In the genomic region with DNA sequence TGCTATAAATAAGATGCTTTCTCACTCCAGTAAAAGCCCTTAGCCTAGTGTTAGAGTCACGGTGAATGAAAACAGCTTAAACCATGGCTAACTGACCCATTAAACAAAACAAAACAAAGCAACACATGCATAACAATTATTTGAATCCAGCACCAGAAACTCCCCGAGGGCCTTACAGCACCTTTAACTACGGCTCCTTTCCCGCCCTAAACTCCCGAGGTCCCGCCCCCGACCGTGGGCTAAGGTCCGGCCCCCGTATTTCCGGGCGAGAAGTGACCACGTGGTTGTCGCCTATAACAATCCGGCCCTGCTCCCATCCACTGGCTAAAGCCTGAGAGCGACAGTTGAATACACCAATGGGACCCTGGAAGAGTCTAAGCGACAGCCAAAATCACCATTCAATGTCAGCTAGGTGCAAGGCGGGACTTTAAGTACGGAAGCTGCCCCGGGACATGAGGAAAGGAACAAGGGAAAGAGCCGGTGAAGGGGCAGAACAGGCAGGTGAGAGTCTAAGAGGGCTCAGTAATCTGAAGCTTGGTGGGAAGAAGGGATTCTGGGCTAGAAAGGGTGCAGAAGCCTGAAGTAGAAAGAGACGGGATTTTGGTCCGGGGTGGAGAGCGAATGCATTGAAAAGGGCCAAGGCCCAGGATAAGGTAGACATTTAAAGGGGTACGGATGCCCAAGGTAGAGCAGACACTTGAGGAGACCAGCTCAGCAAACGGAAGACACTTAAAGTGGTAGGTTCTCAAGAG, we compare ENCODE assay signal across 8 cellular contexts. TPM values are rescaled to one million over a fixed set of nuclear protein-coding genes. Genes with fewer than 3 reads are reported as not detected.
DNase-seq lines count a peak whose midpoint lies in the region; ATAC-seq and TF ChIP-seq lines count a peak whose summit lies in the region.

A gene (plus strand): TSS at position 448 of the 752 bp plus-strand sequence. CDS start 351 bp downstream, outside the sequence.

- H3K9me2 ChIP-seq in MM.1S (replicated peaks; ENCODE audit: insufficient read depth, low read length): no peaks in the 10 kb centered on the region

- no peak within 1 kb of the TSS for H3K4me3 Mint-ChIP-seq in nephron

- H3K4me1 ChIP-seq in MM.1S (ENCODE audit: low read length): peaks cover 5% of the 10 kb centered on the region; the same call in 1 of the 2 replicates

- H3K9me3 Mint-ChIP-seq in nephron: no peaks in the 10 kb centered on the region

- H3K79me2 ChIP-seq in MM.1S (ENCODE audit: low read length): peaks cover 87% of the 10 kb centered on the region

- peaks cover 15% of the 10 kb centered on the region for H3K36me3 Mint-ChIP-seq in nephron (ENCODE audit: low read depth)

- peak within 1 kb of the TSS in 2 of 3 experiments; percentile 49 to 65 for H3K27ac Mint-ChIP-seq in nephron

- peaks cover 34% of the 10 kb centered on the region for H3F3A ChIP-seq in MM.1S (ENCODE audit: insufficient read depth, low read length)

- H3K27me3 Mint-ChIP-seq in nephron (ENCODE audit: low read depth): no peaks in the 10 kb centered on the region

- peaks cover 14% of the 10 kb centered on the region for H3K36me3 ChIP-seq in MM.1S (replicated peaks; ENCODE audit: insufficient read depth, low read length)

- no peaks in the 10 kb centered on the region for H4K20me1 ChIP-seq in MM.1S (ENCODE audit: insufficient read depth, low read length)

- peaks cover 4% of the 10 kb centered on the region for H3K4me1 Mint-ChIP-seq in nephron

- no peaks in the 10 kb centered on the region for H3K9me3 ChIP-seq in MM.1S (replicated peaks; ENCODE audit: insufficient read depth, low read length)

- peak within 1 kb of the TSS; percentile 86 for H3K4me3 ChIP-seq in MM.1S (ENCODE audit: low read length)

- H3K4me2 ChIP-seq in MM.1S (ENCODE audit: low read depth, low read length): peak within 1 kb of the TSS; percentile 92

- H3K27ac ChIP-seq in MM.1S (ENCODE audit: low read length): peak within 1 kb of the TSS; percentile 56

- peak within 1 kb of the TSS; percentile 57 for H2AFZ ChIP-seq in MM.1S (ENCODE audit: low read length)

- DNase-seq in G401 (ENCODE audit: low spot score) (peak; percentile 99), HCEC 1CT (peak; percentile 99), MM.1S (peak; percentile 100), SHP77 treated with DMSO at 0.1 percent for 48 hours (lab: John Stamatoyannopoulos, UW) (peak; percentile 100), fibroblast of the conjunctiva (ENCODE audit: low read depth) (peak; percentile 98)
- DNase-seq in activated effector memory CD4-positive, alpha-beta T cell treated with Interleukin-2 at 50 U/mL for 16 hours: peak; percentile 91
- DNase-seq in stimulated activated naive CD8-positive, alpha-beta T cell treated with anti-CD3 and anti-CD28 coated beads, Interleukin-15, Interleukin-2, amounts not matched to agents 100 U/mL and 50 U/mL, for 24 hours: peak; percentile 97

- no peak for TF ChIP-seq CTCF in MM.1S (IDR thresholded peaks at IDR 0.05; ENCODE audit: low read length)
- no peak for TF ChIP-seq CTCF in nephron (IDR thresholded peaks at IDR 0.05; ENCODE audit: unreplicated experiment in 3 of 3)

- in situ Hi-C loops in G401 (cut with HindIII; ENCODE audit: low sequenced_read_pairs): no loop called here

- peak; percentile 100 for ATAC-seq in stimulated activated naive CD8-positive, alpha-beta T cell treated with anti-CD3 and anti-CD28 coated beads, Interleukin-15, Interleukin-2, amounts not matched to agents 100 U/mL and 50 U/mL, for 24 hours

- H3K27me3 ChIP-seq in MM.1S (replicated peaks; ENCODE audit: insufficient read depth, low read length): no peaks in the 10 kb centered on the region

- H3K9ac ChIP-seq in MM.1S (ENCODE audit: low read length): peak within 1 kb of the TSS; percentile 79

RNA-seq across cellular contexts. Expression of the gene that starts here (rescaled TPM):
- 39.9 and 49.4 TPM in 2 replicates for total RNA-seq in G401 (2014; rRNA removed; shearing (Covaris generic))

Comparison
In these comparisons a context has a peak if more than half of its experiments do, and no peak if none do; other contexts are left out.
1. Peak in every context shown above with its lines: DNase-seq, ATAC-seq, H3K4me3 ChIP-seq and H3K27ac ChIP-seq.